In genomic region chr2:74908763-74909444, GRCh38 we compare ENCODE assay signal across 1 cellular context.
TF ChIP-seq lines count a peak whose summit lies in the region.

No MANE protein-coding gene starts in this region.

TF ChIP-seq in HepG2, 621 proteins besides CTCF, POLR2A, EP300 and RAD21 (continued from another document and continues in another):
- TF ChIP-seq, protein P1, sequence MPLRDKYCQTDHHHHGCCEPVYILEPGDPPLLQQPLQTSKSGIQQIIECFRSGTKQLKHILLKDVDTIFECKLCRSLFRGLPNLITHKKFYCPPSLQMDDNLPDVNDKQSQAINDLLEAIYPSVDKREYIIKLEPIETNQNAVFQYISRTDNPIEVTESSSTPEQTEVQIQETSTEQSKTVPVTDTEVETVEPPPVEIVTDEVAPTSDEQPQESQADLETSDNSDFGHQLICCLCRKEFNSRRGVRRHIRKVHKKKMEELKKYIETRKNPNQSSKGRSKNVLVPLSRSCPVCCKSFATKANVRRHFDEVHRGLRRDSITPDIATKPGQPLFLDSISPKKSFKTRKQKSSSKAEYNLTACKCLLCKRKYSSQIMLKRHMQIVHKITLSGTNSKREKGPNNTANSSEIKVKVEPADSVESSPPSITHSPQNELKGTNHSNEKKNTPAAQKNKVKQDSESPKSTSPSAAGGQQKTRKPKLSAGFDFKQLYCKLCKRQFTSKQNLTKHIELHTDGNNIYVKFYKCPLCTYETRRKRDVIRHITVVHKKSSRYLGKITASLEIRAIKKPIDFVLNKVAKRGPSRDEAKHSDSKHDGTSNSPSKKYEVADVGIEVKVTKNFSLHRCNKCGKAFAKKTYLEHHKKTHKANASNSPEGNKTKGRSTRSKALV (CRISPR knock-in tag; IDR thresholded peaks at IDR 0.05) = no peak
- TF ChIP-seq SATB2 (CRISPR knock-in tag; IDR thresholded peaks at IDR 0.05) (no peak), ZNF564 (CRISPR knock-in tag; IDR thresholded peaks at IDR 0.05) (no peak), YEATS2 (CRISPR knock-in tag; IDR thresholded peaks at IDR 0.05; ENCODE audit: borderline replicate concordance) (no peak), MTF2 (CRISPR knock-in tag; IDR thresholded peaks at IDR 0.05; ENCODE audit: borderline replicate concordance) (no peak), ZNF703 (CRISPR knock-in tag; IDR thresholded peaks at IDR 0.05; ENCODE audit: borderline replicate concordance) (no peak), ZNF792 (CRISPR knock-in tag; IDR thresholded peaks at IDR 0.05) (no peak), ZNF543 (CRISPR knock-in tag; IDR thresholded peaks at IDR 0.05) (no peak), PCBP1 (IDR thresholded peaks at IDR 0.05; ENCODE audit: borderline replicate concordance, low read depth, low read length) (no peak), ERF (CRISPR knock-in tag; IDR thresholded peaks at IDR 0.05) (no peak), MYPOP (CRISPR knock-in tag; IDR thresholded peaks at IDR 0.05) (no peak), SNAPC2 (CRISPR knock-in tag; IDR thresholded peaks at IDR 0.05) (no peak), ZNF382 (CRISPR knock-in tag; IDR thresholded peaks at IDR 0.05; ENCODE audit: borderline replicate concordance) (no peak), ZNF556 (CRISPR knock-in tag; IDR thresholded peaks at IDR 0.05; ENCODE audit: borderline replicate concordance) (no peak), SOX5 (CRISPR knock-in tag; IDR thresholded peaks at IDR 0.05; ENCODE audit: borderline replicate concordance) (0 out of 2 replicates have a peak, but pooled peaks have one; percentile 32), NCOR1 (IDR thresholded peaks at IDR 0.05; ENCODE audit: borderline replicate concordance, low read length) (no peak), HNRNPUL1 (IDR thresholded peaks at IDR 0.05; ENCODE audit: low read depth, low read length) (no peak), ZNF337 (CRISPR knock-in tag; IDR thresholded peaks at IDR 0.05; ENCODE audit: borderline replicate concordance, low read depth) (no peak), DPF2 (CRISPR knock-in tag; IDR thresholded peaks at IDR 0.05; ENCODE audit: borderline replicate concordance, low read depth) (no peak), BRCA1 (CRISPR knock-in tag; IDR thresholded peaks at IDR 0.05) (no peak), MED1 (CRISPR knock-in tag; IDR thresholded peaks at IDR 0.05) (no peak), ZNF513 (CRISPR knock-in tag; conservative IDR thresholded peaks at IDR 0.05) (no peak), ZNF605 (CRISPR knock-in tag; IDR thresholded peaks at IDR 0.05) (peak; percentile 27; the same call in 1 of the 2 replicates), ZNF615 (CRISPR knock-in tag; IDR thresholded peaks at IDR 0.05; ENCODE audit: borderline replicate concordance) (no peak), KDM2A (CRISPR knock-in tag; IDR thresholded peaks at IDR 0.05; ENCODE audit: borderline replicate concordance, low read depth) (0 out of 2 replicates have a peak, but pooled peaks have one; percentile 24), FOSL2 (CRISPR knock-in tag; IDR thresholded peaks at IDR 0.05) (no peak), ZNF883 (CRISPR knock-in tag; IDR thresholded peaks at IDR 0.05; ENCODE audit: not compliant biosample characterization) (peak; percentile 57), ZNF235 (CRISPR knock-in tag; IDR thresholded peaks at IDR 0.05; ENCODE audit: borderline replicate concordance) (no peak), HNRNPLL (IDR thresholded peaks at IDR 0.05; ENCODE audit: low read depth, low read length, poor library complexity, severe bottlenecking) (peak; percentile 30), RCOR2 (CRISPR knock-in tag; IDR thresholded peaks at IDR 0.05) (no peak)
- TF ChIP-seq, protein P2, sequence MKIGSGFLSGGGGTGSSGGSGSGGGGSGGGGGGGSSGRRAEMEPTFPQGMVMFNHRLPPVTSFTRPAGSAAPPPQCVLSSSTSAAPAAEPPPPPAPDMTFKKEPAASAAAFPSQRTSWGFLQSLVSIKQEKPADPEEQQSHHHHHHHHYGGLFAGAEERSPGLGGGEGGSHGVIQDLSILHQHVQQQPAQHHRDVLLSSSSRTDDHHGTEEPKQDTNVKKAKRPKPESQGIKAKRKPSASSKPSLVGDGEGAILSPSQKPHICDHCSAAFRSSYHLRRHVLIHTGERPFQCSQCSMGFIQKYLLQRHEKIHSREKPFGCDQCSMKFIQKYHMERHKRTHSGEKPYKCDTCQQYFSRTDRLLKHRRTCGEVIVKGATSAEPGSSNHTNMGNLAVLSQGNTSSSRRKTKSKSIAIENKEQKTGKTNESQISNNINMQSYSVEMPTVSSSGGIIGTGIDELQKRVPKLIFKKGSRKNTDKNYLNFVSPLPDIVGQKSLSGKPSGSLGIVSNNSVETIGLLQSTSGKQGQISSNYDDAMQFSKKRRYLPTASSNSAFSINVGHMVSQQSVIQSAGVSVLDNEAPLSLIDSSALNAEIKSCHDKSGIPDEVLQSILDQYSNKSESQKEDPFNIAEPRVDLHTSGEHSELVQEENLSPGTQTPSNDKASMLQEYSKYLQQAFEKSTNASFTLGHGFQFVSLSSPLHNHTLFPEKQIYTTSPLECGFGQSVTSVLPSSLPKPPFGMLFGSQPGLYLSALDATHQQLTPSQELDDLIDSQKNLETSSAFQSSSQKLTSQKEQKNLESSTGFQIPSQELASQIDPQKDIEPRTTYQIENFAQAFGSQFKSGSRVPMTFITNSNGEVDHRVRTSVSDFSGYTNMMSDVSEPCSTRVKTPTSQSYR (CRISPR knock-in tag; IDR thresholded peaks at IDR 0.05; ENCODE audit: borderline replicate concordance) = no peak
- TF ChIP-seq, protein P3, sequence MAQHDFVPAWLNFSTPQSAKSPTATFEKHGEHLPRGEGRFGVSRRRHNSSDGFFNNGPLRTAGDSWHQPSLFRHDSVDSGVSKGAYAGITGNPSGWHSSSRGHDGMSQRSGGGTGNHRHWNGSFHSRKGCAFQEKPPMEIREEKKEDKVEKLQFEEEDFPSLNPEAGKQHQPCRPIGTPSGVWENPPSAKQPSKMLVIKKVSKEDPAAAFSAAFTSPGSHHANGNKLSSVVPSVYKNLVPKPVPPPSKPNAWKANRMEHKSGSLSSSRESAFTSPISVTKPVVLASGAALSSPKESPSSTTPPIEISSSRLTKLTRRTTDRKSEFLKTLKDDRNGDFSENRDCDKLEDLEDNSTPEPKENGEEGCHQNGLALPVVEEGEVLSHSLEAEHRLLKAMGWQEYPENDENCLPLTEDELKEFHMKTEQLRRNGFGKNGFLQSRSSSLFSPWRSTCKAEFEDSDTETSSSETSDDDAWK (CRISPR knock-in tag; IDR thresholded peaks at IDR 0.05) = no peak
- TF ChIP-seq, protein P4, sequence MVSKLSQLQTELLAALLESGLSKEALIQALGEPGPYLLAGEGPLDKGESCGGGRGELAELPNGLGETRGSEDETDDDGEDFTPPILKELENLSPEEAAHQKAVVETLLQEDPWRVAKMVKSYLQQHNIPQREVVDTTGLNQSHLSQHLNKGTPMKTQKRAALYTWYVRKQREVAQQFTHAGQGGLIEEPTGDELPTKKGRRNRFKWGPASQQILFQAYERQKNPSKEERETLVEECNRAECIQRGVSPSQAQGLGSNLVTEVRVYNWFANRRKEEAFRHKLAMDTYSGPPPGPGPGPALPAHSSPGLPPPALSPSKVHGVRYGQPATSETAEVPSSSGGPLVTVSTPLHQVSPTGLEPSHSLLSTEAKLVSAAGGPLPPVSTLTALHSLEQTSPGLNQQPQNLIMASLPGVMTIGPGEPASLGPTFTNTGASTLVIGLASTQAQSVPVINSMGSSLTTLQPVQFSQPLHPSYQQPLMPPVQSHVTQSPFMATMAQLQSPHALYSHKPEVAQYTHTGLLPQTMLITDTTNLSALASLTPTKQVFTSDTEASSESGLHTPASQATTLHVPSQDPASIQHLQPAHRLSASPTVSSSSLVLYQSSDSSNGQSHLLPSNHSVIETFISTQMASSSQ (IDR thresholded peaks at IDR 0.05; ENCODE audit: low read depth) = no peak
- TF ChIP-seq, protein P4 (CRISPR knock-in tag; IDR thresholded peaks at IDR 0.05; ENCODE audit: borderline replicate concordance) = no peak
- TF ChIP-seq, protein P5, sequence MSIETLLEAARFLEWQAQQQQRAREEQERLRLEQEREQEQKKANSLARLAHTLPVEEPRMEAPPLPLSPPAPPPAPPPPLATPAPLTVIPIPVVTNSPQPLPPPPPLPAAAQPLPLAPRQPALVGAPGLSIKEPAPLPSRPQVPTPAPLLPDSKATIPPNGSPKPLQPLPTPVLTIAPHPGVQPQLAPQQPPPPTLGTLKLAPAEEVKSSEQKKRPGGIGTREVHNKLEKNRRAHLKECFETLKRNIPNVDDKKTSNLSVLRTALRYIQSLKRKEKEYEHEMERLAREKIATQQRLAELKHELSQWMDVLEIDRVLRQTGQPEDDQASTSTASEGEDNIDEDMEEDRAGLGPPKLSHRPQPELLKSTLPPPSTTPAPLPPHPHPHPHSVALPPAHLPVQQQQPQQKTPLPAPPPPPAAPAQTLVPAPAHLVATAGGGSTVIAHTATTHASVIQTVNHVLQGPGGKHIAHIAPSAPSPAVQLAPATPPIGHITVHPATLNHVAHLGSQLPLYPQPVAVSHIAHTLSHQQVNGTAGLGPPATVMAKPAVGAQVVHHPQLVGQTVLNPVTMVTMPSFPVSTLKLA (IDR thresholded peaks at IDR 0.05) = no peak
- TF ChIP-seq, protein P6, sequence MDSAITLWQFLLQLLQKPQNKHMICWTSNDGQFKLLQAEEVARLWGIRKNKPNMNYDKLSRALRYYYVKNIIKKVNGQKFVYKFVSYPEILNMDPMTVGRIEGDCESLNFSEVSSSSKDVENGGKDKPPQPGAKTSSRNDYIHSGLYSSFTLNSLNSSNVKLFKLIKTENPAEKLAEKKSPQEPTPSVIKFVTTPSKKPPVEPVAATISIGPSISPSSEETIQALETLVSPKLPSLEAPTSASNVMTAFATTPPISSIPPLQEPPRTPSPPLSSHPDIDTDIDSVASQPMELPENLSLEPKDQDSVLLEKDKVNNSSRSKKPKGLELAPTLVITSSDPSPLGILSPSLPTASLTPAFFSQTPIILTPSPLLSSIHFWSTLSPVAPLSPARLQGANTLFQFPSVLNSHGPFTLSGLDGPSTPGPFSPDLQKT (CRISPR knock-in tag; IDR thresholded peaks at IDR 0.05; ENCODE audit: borderline replicate concordance) = no peak
- TF ChIP-seq, protein P7, sequence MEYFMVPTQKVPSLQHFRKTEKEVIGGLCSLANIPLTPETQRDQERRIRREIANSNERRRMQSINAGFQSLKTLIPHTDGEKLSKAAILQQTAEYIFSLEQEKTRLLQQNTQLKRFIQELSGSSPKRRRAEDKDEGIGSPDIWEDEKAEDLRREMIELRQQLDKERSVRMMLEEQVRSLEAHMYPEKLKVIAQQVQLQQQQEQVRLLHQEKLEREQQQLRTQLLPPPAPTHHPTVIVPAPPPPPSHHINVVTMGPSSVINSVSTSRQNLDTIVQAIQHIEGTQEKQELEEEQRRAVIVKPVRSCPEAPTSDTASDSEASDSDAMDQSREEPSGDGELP (IDR thresholded peaks at IDR 0.05; ENCODE audit: borderline replicate concordance, low read depth) = peak; percentile 70; the same call in 1 of the 2 replicates
- TF ChIP-seq, protein P8, sequence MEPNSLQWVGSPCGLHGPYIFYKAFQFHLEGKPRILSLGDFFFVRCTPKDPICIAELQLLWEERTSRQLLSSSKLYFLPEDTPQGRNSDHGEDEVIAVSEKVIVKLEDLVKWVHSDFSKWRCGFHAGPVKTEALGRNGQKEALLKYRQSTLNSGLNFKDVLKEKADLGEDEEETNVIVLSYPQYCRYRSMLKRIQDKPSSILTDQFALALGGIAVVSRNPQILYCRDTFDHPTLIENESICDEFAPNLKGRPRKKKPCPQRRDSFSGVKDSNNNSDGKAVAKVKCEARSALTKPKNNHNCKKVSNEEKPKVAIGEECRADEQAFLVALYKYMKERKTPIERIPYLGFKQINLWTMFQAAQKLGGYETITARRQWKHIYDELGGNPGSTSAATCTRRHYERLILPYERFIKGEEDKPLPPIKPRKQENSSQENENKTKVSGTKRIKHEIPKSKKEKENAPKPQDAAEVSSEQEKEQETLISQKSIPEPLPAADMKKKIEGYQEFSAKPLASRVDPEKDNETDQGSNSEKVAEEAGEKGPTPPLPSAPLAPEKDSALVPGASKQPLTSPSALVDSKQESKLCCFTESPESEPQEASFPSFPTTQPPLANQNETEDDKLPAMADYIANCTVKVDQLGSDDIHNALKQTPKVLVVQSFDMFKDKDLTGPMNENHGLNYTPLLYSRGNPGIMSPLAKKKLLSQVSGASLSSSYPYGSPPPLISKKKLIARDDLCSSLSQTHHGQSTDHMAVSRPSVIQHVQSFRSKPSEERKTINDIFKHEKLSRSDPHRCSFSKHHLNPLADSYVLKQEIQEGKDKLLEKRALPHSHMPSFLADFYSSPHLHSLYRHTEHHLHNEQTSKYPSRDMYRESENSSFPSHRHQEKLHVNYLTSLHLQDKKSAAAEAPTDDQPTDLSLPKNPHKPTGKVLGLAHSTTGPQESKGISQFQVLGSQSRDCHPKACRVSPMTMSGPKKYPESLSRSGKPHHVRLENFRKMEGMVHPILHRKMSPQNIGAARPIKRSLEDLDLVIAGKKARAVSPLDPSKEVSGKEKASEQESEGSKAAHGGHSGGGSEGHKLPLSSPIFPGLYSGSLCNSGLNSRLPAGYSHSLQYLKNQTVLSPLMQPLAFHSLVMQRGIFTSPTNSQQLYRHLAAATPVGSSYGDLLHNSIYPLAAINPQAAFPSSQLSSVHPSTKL (CRISPR knock-in tag; IDR thresholded peaks at IDR 0.05) = 0 out of 2 replicates have a peak, but pooled peaks have one; percentile 11
